In the genomic region with DNA sequence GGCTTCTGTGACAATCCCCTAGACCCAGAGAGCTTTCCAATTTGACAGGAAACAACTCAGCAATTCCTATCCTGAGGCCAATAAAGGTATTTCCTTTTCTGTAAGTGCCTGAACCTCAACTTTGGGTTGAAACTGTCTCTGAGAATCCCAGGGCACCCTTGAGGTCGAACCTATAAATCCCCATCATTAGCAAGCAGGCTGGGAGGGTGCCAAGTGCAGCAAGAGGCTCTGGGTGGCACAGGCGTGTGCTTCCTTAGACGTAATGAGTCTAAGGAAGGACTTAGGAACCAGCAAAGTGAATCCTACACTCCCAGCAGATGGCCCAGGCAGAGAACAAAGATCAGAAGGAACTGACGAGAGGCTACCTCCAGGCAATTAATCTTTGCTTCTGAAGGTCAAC, we compare ENCODE assay signal across 21 cellular contexts.
A peak's percentile ranks its signal among the peaks of the same experiment; 100 is the strongest.
DNase-seq lines count a peak whose midpoint lies in the region; TF ChIP-seq lines count a peak whose summit lies in the region.
"Had no signal": no experiment of that assay in that cellular context is flagged by ENCODE, and none has a peak within 500 bp of the region (broad histone marks: within the 10 kb centered on the region; RNA-seq: fewer than 3 reads in every experiment).

No MANE protein-coding gene starts in this region.

- no peaks in the 10 kb centered on the region for H3K9me3 ChIP-seq in thyroid gland
- H3K9me3 ChIP-seq: left ventricle myocardium inferior, pancreas, SJSA1 had no signal

- no peaks in the 10 kb centered on the region for H3K27me3 ChIP-seq in thyroid gland
- H3K27me3 ChIP-seq: brain microvascular endothelial cell, pancreas, SJSA1 had no signal

- peaks cover 9% of the 10 kb centered on the region for H3K36me3 Mint-ChIP-seq in brain
- peaks cover 32% of the 10 kb centered on the region for H3K36me3 Mint-ChIP-seq in mesothelial cell of epicardium
- H3K36me3 Mint-ChIP-seq: activated naive CD8-positive, alpha-beta T cell had no signal

- H3K4me3 ChIP-seq in thyroid gland (replicated peaks in 1 of 3): no peak overlapping the region
- H3K4me3 ChIP-seq: GM23338, left ventricle myocardium inferior, pancreas, SJSA1 had no signal

- peaks cover 15 to 52% of the 10 kb centered on the region in 2 donors for H3K4me1 ChIP-seq in thyroid gland

- H3K27me3 Mint-ChIP-seq in brain: no peaks in the 10 kb centered on the region
- H3K27me3 Mint-ChIP-seq in mesothelial cell of epicardium (ENCODE audit: low read depth): no peaks in the 10 kb centered on the region

- H3K36me3 ChIP-seq in thyroid gland: no peaks in the 10 kb centered on the region
- H3K36me3 ChIP-seq: brain microvascular endothelial cell, left ventricle myocardium inferior, pancreas, SJSA1 had no signal

- H3K4me3 Mint-ChIP-seq in brain: no peak overlapping the region
- no peak overlapping the region for H3K4me3 Mint-ChIP-seq in mesothelial cell of epicardium
- H3K4me3 Mint-ChIP-seq: activated naive CD8-positive, alpha-beta T cell; B cell; GM23338 had no signal

- H3K9me3 Mint-ChIP-seq in brain: no peaks in the 10 kb centered on the region
- H3K9me3 Mint-ChIP-seq in mesothelial cell of epicardium: peaks cover 5% of the 10 kb centered on the region
- H3K9me3 Mint-ChIP-seq: GM23338 had no signal

- no peak for TF ChIP-seq POLR2A in thyroid gland (IDR thresholded peaks at IDR 0.05)

- TF ChIP-seq CTCF in brain (conservative IDR thresholded peaks at IDR 0.05) (no peak), mesothelial cell of epicardium (IDR thresholded peaks at IDR 0.05; ENCODE audit: unreplicated experiment) (no peak), thyroid gland (IDR thresholded peaks at IDR 0.05) (no peak)

- peaks cover 43% of the 10 kb centered on the region for H3K4me1 Mint-ChIP-seq in brain
- H3K4me1 Mint-ChIP-seq in mesothelial cell of epicardium: peaks cover 40% of the 10 kb centered on the region
- H3K4me1 Mint-ChIP-seq: B cell had no signal

- H3K27ac ChIP-seq in thyroid gland: peak overlapping the region in 2 of 3 donors; percentile 47 to 64
- H3K27ac ChIP-seq: brain microvascular endothelial cell, left ventricle myocardium inferior, pancreas had no signal

- DNase-seq in NCI-H69 (lab: John Stamatoyannopoulos, UW) (peak; percentile 68), mesothelial cell of epicardium (ENCODE audit: low spot score in 2 of 2, unreplicated experiment in 2 of 2) (no peak), thyroid gland (no peak), cortex of kidney (lab: John Stamatoyannopoulos, UW) (no peak), mucosa of gallbladder (ENCODE audit: low spot score) (no peak), DMS153 (lab: John Stamatoyannopoulos, UW) (no peak)
- DNase-seq: brain microvascular endothelial cell; erythroblast; GDM1; Kasumi-1; left ventricle myocardium inferior; NCI-H526 treated with DMSO at 0.1 percent for 48 hours; OCI-M1; pancreas; stimulated activated naive CD4-positive, alpha-beta T cell; T-helper 2 cell had no signal

- WGBS in thyroid gland, 2 donors: 59 to 79% methylated on average over 4 of the region's 4 CpGs

- intact Hi-C loops in thyroid gland (cut with DNase I): no loop called here

- H3K27ac Mint-ChIP-seq in brain: peak overlapping the region in 3 of 5 experiments; percentile 70 to 90 (median 86)
- H3K27ac Mint-ChIP-seq in mesothelial cell of epicardium: peak overlapping the region; percentile 92
- H3K27ac Mint-ChIP-seq: activated naive CD8-positive, alpha-beta T cell; B cell; GM23338 had no signal
